Comparison of ENCODE assay signal across 29 cellular contexts in genomic region chr6:84043555-84043954, GRCh38. TPM values are rescaled to one million over a fixed set of nuclear protein-coding genes. Genes with fewer than 3 reads are reported as not detected.
"Had no signal": no experiment of that assay in that cellular context is flagged by ENCODE, and none has a peak within 500 bp of the region (broad histone marks: within the 10 kb centered on the region; RNA-seq: fewer than 3 reads in every experiment).

No MANE protein-coding gene starts in this region.

- H3K36me3 Mint-ChIP-seq: naive B cell; naive thymus-derived CD8-positive, alpha-beta T cell; natural killer cell treated with Interleukin-12 subunit alpha and Interleukin-12 subunit beta and Interleukin-15 and Interleukin-18, amount 100 ng/mL, for 72 hours; neural progenitor cell; stimulated activated memory B cell treated with anti-CD40 and anti-IgM and Interleukin-4, amounts not matched to agents 10 μg/mL and 1 μg/mL and 100 μg/mL, for 72 hours; type B pancreatic cell had no signal

- H3K4me3 ChIP-seq: neural progenitor cell, ovary, psoas muscle, skin epidermis, smooth muscle cell, spleen, thoracic aorta, thyroid gland, transverse colon, upper lobe of right lung, uterus had no signal

- H3K4me3 Mint-ChIP-seq: naive B cell; naive thymus-derived CD8-positive, alpha-beta T cell; natural killer cell treated with Interleukin-12 subunit alpha and Interleukin-12 subunit beta and Interleukin-15 and Interleukin-18, amount 100 ng/mL, for 72 hours; neural progenitor cell; stimulated activated memory B cell treated with anti-CD40 and anti-IgM and Interleukin-4, amounts not matched to agents 10 μg/mL and 1 μg/mL and 100 μg/mL, for 72 hours; stimulated activated naive CD8-positive, alpha-beta T cell treated with anti-CD3 and anti-CD28 coated beads, Interleukin-15, amount 100 ng/mL, for 72 hours; type B pancreatic cell had no signal

- H3K27me3 ChIP-seq: neural progenitor cell, ovary, thyroid gland, transverse colon, upper lobe of right lung, uterus had no signal

- H3K4me1 ChIP-seq: neural progenitor cell, parathyroid adenoma, psoas muscle, spleen, thyroid gland, upper lobe of right lung, uterus had no signal

- H3K4me1 Mint-ChIP-seq: naive B cell; naive thymus-derived CD8-positive, alpha-beta T cell; neural progenitor cell; stimulated activated memory B cell treated with anti-CD40 and anti-IgM and Interleukin-4, amounts not matched to agents 10 μg/mL and 1 μg/mL and 100 μg/mL, for 72 hours; stimulated activated naive CD8-positive, alpha-beta T cell treated with anti-CD3 and anti-CD28 coated beads, Interleukin-15, amount 100 ng/mL, for 72 hours had no signal

- DNase-seq: naive B cell; naive thymus-derived CD8-positive, alpha-beta T cell; occipital lobe; ovary; posterior cingulate gyrus; psoas muscle; right cardiac atrium; spleen; stimulated activated CD4-positive, alpha-beta T cell treated with anti-CD3 and anti-CD28 coated beads, Interleukin-12 subunit alpha, Interleukin-12 subunit beta, amount 100 ng/mL, for 4 hours; stimulated activated CD4-positive, alpha-beta T cell treated with anti-CD3 and anti-CD28 coated beads, Interleukin-1b, Interleukin-23, amount 100 ng/mL, for 48 hours; stimulated activated CD4-positive, alpha-beta T cell treated with anti-CD3 and anti-CD28 coated beads, Interleukin-4, amount 100 ng/mL, for 1 hour; stimulated activated CD4-positive, alpha-beta T cell treated with anti-CD3 and anti-CD28 coated beads, Interleukin-4, amount 100 ng/mL, for 4 hours; stimulated activated CD8-positive, alpha-beta memory T cell treated with anti-CD3 and anti-CD28 coated beads, Interleukin-4, amount 100 ng/mL, for 48 hours; stimulated activated naive CD4-positive, alpha-beta T cell; stimulated activated naive CD8-positive, alpha-beta T cell treated with anti-CD3 and anti-CD28 coated beads, Interleukin-15, amount 100 ng/mL, for 72 hours; stimulated activated naive CD8-positive, alpha-beta T cell treated with anti-CD3 and anti-CD28 coated beads, Interleukin-15, Interleukin-2, amounts not matched to agents 100 U/mL and 50 U/mL, for 24 hours; thyroid gland; transverse colon; upper lobe of right lung; uterus had no signal

- H3K27ac Mint-ChIP-seq: naive B cell; naive thymus-derived CD8-positive, alpha-beta T cell; natural killer cell treated with Interleukin-12 subunit alpha and Interleukin-12 subunit beta and Interleukin-15 and Interleukin-18, amount 100 ng/mL, for 72 hours; progenitor cell of endocrine pancreas; stimulated activated memory B cell treated with anti-CD40 and anti-IgM and Interleukin-4, amounts not matched to agents 10 μg/mL and 1 μg/mL and 100 μg/mL, for 72 hours; type B pancreatic cell had no signal

- H3K9me3 ChIP-seq: ovary, psoas muscle, spleen, thoracic aorta, thyroid gland, transverse colon, upper lobe of right lung, uterus had no signal

- H3K27ac ChIP-seq: neural progenitor cell, ovary, parathyroid adenoma, psoas muscle, skin epidermis, thyroid gland, transverse colon, upper lobe of right lung, uterus had no signal

- H3K27me3 Mint-ChIP-seq: progenitor cell of endocrine pancreas had no signal

- H3K36me3 ChIP-seq: neural progenitor cell, ovary, spleen, thoracic aorta, thyroid gland, transverse colon, upper lobe of right lung, uterus had no signal

- H3K9me3 Mint-ChIP-seq: natural killer cell treated with Interleukin-12 subunit alpha and Interleukin-12 subunit beta and Interleukin-15 and Interleukin-18, amount 100 ng/mL, for 72 hours; stimulated activated memory B cell treated with anti-CD40 and anti-IgM and Interleukin-4, amounts not matched to agents 10 μg/mL and 1 μg/mL and 100 μg/mL, for 72 hours; stimulated activated naive CD8-positive, alpha-beta T cell treated with anti-CD3 and anti-CD28 coated beads, Interleukin-15, amount 100 ng/mL, for 72 hours; type B pancreatic cell had no signal

RNA-seq across cellular contexts. Expression of gene MRAP2, which starts 10.0 kb away (rescaled TPM):
- total RNA-seq: naive thymus-derived CD8-positive, alpha-beta T cell; natural killer cell treated with Interleukin-12 subunit alpha and Interleukin-12 subunit beta and Interleukin-15 and Interleukin-18, amount 100 ng/mL, for 72 hours had no signal
